1 cellular context compared by ENCODE assay signal in the genomic region with DNA sequence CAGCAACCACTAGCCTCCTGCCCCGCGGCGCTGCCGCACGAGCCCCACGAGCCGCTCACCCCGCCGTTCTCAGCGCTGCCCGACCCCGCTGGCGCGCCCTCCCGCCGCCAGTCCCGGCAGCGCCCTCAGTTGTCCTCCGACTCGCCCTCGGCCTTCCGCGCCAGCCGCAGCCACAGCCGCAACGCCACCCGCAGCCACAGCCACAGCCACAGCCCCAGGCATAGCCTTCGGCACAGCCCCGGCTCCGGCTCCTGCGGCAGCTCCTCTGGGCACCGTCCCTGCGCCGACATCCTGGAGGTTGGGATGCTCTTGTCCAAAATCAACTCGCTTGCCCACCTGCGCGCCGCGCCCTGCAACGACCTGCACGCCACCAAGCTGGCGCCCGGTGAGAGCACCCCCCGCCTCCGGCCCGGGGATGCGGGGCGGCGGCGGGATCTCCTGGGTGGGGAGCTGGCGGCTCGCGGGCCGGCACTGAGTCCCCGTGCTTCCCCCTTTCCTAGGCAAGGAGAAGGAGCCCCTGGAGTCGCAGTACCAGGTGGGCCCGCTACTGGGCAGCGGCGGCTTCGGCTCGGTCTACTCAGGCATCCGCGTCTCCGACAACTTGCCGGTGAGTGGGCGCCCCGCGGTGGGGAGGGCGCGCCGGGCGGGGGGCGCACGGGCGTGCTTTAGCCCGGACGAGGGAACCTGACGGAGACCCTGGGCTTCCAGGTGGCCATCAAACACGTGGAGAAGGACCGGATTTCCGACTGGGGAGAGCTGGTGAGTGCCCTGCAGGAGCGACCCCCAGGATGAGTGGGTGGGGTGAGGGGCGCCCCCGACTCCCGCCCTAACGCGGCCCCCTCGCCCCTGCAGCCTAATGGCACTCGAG.
A peak's percentile ranks its signal among the peaks of the same experiment; 100 is the strongest.
TF ChIP-seq lines count a peak whose summit lies in the region.

No MANE protein-coding gene starts in this region.

TF ChIP-seq in WTC11, 78 proteins besides CTCF, POLR2A, EP300 and RAD21 (continued from another document and continues in another):
- TF ChIP-seq, protein P1, sequence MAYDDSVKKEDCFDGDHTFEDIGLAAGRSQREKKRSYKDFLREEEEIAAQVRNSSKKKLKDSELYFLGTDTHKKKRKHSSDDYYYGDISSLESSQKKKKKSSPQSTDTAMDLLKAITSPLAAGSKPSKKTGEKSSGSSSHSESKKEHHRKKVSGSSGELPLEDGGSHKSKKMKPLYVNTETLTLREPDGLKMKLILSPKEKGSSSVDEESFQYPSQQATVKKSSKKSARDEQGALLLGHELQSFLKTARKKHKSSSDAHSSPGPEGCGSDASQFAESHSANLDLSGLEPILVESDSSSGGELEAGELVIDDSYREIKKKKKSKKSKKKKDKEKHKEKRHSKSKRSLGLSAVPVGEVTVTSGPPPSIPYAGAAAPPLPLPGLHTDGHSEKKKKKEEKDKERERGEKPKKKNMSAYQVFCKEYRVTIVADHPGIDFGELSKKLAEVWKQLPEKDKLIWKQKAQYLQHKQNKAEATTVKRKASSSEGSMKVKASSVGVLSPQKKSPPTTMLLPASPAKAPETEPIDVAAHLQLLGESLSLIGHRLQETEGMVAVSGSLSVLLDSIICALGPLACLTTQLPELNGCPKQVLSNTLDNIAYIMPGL (CRISPR knock-in tag; IDR thresholded peaks at IDR 0.05): peak; percentile 85
- no peak for TF ChIP-seq ZNF263 (CRISPR knock-in tag; IDR thresholded peaks at IDR 0.05; ENCODE audit: low read depth)
- TF ChIP-seq ZNF396 (CRISPR knock-in tag; IDR thresholded peaks at IDR 0.05; ENCODE audit: borderline replicate concordance): no peak
- no peak for TF ChIP-seq MYBL2 (CRISPR knock-in tag; IDR thresholded peaks at IDR 0.05)
- TF ChIP-seq JUN (CRISPR knock-in tag; IDR thresholded peaks at IDR 0.05): peak; percentile 24; the same call in 1 of the 2 replicates
- TF ChIP-seq, protein P2, sequence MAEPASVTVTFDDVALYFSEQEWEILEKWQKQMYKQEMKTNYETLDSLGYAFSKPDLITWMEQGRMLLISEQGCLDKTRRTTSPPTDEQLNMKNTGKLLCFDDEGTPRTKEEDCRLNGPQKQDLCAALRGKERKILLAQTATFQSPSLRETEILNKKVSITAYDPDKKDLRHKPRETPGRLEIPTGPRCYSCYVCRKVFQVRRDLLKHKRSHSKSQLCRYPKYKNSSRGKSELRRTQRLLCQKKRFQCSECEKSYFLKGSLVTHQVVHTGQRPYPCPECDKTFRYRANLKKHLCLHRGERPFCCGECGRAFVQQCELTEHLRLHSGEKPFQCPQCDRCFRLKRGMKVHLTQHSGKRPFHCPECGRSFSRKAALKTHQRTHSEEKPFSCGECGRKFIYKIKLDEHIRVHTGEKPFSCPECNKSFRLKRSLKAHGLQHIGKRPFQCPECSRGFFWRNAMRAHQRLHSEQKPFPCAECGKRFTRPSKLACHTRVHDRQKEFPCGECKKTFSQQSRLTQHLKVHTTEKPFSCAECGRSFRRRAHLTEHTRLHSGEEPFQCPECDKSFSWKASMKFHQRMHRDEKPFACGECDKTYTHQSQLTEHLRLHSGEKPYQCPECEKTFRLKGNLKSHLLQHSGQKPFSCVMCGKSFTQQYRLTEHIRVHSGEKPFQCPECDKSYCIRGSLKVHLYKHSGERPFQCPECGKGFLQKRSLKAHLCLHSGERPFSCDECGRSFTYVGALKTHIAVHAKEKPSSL (CRISPR knock-in tag; conservative IDR thresholded peaks at IDR 0.05): no peak
- TF ChIP-seq TEAD4 (CRISPR knock-in tag; IDR thresholded peaks at IDR 0.05): no peak
- no peak for TF ChIP-seq ZNF138 (CRISPR knock-in tag; conservative IDR thresholded peaks at IDR 0.05)
- TF ChIP-seq EMX1 (CRISPR knock-in tag; IDR thresholded peaks at IDR 0.05): no peak
- TF ChIP-seq CREM (CRISPR knock-in tag; IDR thresholded peaks at IDR 0.05): no peak
- no peak for TF ChIP-seq ELF4 (CRISPR knock-in tag; IDR thresholded peaks at IDR 0.05; ENCODE audit: low read depth)
- TF ChIP-seq FOXP1 (CRISPR knock-in tag; IDR thresholded peaks at IDR 0.05; ENCODE audit: borderline replicate concordance): no peak
- no peak for TF ChIP-seq NR2C2 (CRISPR knock-in tag; IDR thresholded peaks at IDR 0.05)
- TF ChIP-seq, protein P3, sequence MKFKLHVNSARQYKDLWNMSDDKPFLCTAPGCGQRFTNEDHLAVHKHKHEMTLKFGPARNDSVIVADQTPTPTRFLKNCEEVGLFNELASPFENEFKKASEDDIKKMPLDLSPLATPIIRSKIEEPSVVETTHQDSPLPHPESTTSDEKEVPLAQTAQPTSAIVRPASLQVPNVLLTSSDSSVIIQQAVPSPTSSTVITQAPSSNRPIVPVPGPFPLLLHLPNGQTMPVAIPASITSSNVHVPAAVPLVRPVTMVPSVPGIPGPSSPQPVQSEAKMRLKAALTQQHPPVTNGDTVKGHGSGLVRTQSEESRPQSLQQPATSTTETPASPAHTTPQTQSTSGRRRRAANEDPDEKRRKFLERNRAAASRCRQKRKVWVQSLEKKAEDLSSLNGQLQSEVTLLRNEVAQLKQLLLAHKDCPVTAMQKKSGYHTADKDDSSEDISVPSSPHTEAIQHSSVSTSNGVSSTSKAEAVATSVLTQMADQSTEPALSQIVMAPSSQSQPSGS (CRISPR knock-in tag; IDR thresholded peaks at IDR 0.05; ENCODE audit: borderline replicate concordance, low read depth): no peak
- no peak for TF ChIP-seq TP53 (CRISPR knock-in tag; IDR thresholded peaks at IDR 0.05)
- TF ChIP-seq JAZF1 (CRISPR knock-in tag; IDR thresholded peaks at IDR 0.05): no peak
- TF ChIP-seq CREB1 (CRISPR knock-in tag; IDR thresholded peaks at IDR 0.05): no peak
- TF ChIP-seq PRRX2 (CRISPR knock-in tag; IDR thresholded peaks at IDR 0.05): no peak
- no peak for TF ChIP-seq NR1H2 (CRISPR knock-in tag; IDR thresholded peaks at IDR 0.05)
- no peak for TF ChIP-seq GABPB1 (CRISPR knock-in tag; IDR thresholded peaks at IDR 0.05)
- TF ChIP-seq ATF1 (CRISPR knock-in tag; IDR thresholded peaks at IDR 0.05): no peak
- TF ChIP-seq NFATC4 (CRISPR knock-in tag; IDR thresholded peaks at IDR 0.05): no peak
- TF ChIP-seq SOX15 (CRISPR knock-in tag; IDR thresholded peaks at IDR 0.05): no peak
- TF ChIP-seq ZNF423 (CRISPR knock-in tag; IDR thresholded peaks at IDR 0.05): no peak
- TF ChIP-seq IRF2 (CRISPR knock-in tag; IDR thresholded peaks at IDR 0.05; ENCODE audit: borderline replicate concordance, low read depth): no peak
- 0 out of 2 replicates have a peak, but pooled peaks have one; percentile 20 for TF ChIP-seq ESRRA (CRISPR knock-in tag; IDR thresholded peaks at IDR 0.05; ENCODE audit: borderline replicate concordance)
- no peak for TF ChIP-seq KAT7 (CRISPR knock-in tag; IDR thresholded peaks at IDR 0.05; ENCODE audit: borderline replicate concordance)
- TF ChIP-seq ZNF219 (CRISPR knock-in tag; IDR thresholded peaks at IDR 0.05; ENCODE audit: borderline replicate concordance): no peak
- TF ChIP-seq, protein P4, sequence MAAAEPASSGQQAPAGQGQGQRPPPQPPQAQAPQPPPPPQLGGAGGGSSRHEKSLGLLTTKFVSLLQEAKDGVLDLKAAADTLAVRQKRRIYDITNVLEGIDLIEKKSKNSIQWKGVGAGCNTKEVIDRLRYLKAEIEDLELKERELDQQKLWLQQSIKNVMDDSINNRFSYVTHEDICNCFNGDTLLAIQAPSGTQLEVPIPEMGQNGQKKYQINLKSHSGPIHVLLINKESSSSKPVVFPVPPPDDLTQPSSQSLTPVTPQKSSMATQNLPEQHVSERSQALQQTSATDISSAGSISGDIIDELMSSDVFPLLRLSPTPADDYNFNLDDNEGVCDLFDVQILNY (CRISPR knock-in tag; IDR thresholded peaks at IDR 0.05): no peak
- TF ChIP-seq, protein P5, sequence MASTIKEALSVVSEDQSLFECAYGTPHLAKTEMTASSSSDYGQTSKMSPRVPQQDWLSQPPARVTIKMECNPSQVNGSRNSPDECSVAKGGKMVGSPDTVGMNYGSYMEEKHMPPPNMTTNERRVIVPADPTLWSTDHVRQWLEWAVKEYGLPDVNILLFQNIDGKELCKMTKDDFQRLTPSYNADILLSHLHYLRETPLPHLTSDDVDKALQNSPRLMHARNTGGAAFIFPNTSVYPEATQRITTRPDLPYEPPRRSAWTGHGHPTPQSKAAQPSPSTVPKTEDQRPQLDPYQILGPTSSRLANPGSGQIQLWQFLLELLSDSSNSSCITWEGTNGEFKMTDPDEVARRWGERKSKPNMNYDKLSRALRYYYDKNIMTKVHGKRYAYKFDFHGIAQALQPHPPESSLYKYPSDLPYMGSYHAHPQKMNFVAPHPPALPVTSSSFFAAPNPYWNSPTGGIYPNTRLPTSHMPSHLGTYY (CRISPR knock-in tag; IDR thresholded peaks at IDR 0.05): no peak
- TF ChIP-seq, protein P6, sequence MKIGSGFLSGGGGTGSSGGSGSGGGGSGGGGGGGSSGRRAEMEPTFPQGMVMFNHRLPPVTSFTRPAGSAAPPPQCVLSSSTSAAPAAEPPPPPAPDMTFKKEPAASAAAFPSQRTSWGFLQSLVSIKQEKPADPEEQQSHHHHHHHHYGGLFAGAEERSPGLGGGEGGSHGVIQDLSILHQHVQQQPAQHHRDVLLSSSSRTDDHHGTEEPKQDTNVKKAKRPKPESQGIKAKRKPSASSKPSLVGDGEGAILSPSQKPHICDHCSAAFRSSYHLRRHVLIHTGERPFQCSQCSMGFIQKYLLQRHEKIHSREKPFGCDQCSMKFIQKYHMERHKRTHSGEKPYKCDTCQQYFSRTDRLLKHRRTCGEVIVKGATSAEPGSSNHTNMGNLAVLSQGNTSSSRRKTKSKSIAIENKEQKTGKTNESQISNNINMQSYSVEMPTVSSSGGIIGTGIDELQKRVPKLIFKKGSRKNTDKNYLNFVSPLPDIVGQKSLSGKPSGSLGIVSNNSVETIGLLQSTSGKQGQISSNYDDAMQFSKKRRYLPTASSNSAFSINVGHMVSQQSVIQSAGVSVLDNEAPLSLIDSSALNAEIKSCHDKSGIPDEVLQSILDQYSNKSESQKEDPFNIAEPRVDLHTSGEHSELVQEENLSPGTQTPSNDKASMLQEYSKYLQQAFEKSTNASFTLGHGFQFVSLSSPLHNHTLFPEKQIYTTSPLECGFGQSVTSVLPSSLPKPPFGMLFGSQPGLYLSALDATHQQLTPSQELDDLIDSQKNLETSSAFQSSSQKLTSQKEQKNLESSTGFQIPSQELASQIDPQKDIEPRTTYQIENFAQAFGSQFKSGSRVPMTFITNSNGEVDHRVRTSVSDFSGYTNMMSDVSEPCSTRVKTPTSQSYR (CRISPR knock-in tag; IDR thresholded peaks at IDR 0.05): no peak
- TF ChIP-seq, protein P7, sequence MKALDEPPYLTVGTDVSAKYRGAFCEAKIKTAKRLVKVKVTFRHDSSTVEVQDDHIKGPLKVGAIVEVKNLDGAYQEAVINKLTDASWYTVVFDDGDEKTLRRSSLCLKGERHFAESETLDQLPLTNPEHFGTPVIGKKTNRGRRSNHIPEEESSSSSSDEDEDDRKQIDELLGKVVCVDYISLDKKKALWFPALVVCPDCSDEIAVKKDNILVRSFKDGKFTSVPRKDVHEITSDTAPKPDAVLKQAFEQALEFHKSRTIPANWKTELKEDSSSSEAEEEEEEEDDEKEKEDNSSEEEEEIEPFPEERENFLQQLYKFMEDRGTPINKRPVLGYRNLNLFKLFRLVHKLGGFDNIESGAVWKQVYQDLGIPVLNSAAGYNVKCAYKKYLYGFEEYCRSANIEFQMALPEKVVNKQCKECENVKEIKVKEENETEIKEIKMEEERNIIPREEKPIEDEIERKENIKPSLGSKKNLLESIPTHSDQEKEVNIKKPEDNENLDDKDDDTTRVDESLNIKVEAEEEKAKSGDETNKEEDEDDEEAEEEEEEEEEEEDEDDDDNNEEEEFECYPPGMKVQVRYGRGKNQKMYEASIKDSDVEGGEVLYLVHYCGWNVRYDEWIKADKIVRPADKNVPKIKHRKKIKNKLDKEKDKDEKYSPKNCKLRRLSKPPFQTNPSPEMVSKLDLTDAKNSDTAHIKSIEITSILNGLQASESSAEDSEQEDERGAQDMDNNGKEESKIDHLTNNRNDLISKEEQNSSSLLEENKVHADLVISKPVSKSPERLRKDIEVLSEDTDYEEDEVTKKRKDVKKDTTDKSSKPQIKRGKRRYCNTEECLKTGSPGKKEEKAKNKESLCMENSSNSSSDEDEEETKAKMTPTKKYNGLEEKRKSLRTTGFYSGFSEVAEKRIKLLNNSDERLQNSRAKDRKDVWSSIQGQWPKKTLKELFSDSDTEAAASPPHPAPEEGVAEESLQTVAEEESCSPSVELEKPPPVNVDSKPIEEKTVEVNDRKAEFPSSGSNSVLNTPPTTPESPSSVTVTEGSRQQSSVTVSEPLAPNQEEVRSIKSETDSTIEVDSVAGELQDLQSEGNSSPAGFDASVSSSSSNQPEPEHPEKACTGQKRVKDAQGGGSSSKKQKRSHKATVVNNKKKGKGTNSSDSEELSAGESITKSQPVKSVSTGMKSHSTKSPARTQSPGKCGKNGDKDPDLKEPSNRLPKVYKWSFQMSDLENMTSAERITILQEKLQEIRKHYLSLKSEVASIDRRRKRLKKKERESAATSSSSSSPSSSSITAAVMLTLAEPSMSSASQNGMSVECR (CRISPR knock-in tag; IDR thresholded peaks at IDR 0.05; ENCODE audit: borderline replicate concordance): peak; percentile 56; the same call in 1 of the 2 replicates
- TF ChIP-seq, protein P8, sequence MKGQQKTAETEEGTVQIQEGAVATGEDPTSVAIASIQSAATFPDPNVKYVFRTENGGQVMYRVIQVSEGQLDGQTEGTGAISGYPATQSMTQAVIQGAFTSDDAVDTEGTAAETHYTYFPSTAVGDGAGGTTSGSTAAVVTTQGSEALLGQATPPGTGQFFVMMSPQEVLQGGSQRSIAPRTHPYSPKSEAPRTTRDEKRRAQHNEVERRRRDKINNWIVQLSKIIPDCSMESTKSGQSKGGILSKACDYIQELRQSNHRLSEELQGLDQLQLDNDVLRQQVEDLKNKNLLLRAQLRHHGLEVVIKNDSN (CRISPR knock-in tag; IDR thresholded peaks at IDR 0.05): no peak
- no peak; the same call in 1 of the 2 replicates for TF ChIP-seq ETV6 (CRISPR knock-in tag; IDR thresholded peaks at IDR 0.05)
- no peak for TF ChIP-seq ZNF121 (CRISPR knock-in tag; IDR thresholded peaks at IDR 0.05)
- TF ChIP-seq, protein P9, sequence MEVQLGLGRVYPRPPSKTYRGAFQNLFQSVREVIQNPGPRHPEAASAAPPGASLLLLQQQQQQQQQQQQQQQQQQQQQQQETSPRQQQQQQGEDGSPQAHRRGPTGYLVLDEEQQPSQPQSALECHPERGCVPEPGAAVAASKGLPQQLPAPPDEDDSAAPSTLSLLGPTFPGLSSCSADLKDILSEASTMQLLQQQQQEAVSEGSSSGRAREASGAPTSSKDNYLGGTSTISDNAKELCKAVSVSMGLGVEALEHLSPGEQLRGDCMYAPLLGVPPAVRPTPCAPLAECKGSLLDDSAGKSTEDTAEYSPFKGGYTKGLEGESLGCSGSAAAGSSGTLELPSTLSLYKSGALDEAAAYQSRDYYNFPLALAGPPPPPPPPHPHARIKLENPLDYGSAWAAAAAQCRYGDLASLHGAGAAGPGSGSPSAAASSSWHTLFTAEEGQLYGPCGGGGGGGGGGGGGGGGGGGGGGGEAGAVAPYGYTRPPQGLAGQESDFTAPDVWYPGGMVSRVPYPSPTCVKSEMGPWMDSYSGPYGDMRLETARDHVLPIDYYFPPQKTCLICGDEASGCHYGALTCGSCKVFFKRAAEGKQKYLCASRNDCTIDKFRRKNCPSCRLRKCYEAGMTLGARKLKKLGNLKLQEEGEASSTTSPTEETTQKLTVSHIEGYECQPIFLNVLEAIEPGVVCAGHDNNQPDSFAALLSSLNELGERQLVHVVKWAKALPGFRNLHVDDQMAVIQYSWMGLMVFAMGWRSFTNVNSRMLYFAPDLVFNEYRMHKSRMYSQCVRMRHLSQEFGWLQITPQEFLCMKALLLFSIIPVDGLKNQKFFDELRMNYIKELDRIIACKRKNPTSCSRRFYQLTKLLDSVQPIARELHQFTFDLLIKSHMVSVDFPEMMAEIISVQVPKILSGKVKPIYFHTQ (CRISPR knock-in tag; IDR thresholded peaks at IDR 0.05): no peak
